10 cellular contexts compared by ENCODE assay signal in genomic region chr1:18939398-18940302, GRCh38. TPM values are rescaled to one million over a fixed set of nuclear protein-coding genes. Genes with fewer than 3 reads are reported as not detected.
A peak's percentile ranks its signal among the peaks of the same experiment; 100 is the strongest.
DNase-seq lines count a peak whose midpoint lies in the region; ATAC-seq and TF ChIP-seq lines count a peak whose summit lies in the region.
"Had no signal": no experiment of that assay in that cellular context is flagged by ENCODE, and none has a peak within 500 bp of the region (broad histone marks: within the 10 kb centered on the region; RNA-seq: fewer than 3 reads in every experiment).

No MANE protein-coding gene starts in this region.

- no peak for ATAC-seq in HG03442 (IDR thresholded peaks at IDR 0.05; ENCODE audit: unreplicated experiment)
- ATAC-seq: left lung had no signal

- H3K9me3 Mint-ChIP-seq in activated CD4-positive, alpha-beta T cell treated with anti-CD3 and anti-CD28 coated beads, Interleukin-2, amount 10 ng/mL, durations not matched to agents 7 days and 5 days: no peaks in the 10 kb centered on the region

- H3K27me3 ChIP-seq in adipocyte (replicated peaks; ENCODE audit: control insufficient read depth, insufficient read depth, low read length): no peaks in the 10 kb centered on the region
- H3K27me3 ChIP-seq: left lung had no signal

- H3K4me3 ChIP-seq in adipocyte (ENCODE audit: low read length) (no peak overlapping the region), foreskin fibroblast (ENCODE audit: low read depth in 1 of 2, low read length in 2 of 2) (no peak overlapping the region), skin epidermis (no peak overlapping the region)
- H3K4me3 ChIP-seq: left lung had no signal

- H3K27ac ChIP-seq in skin epidermis: peak overlapping the region in 18 of 21 experiments; percentile 27 to 79 (median 57)
- H3K27ac ChIP-seq: left lung had no signal

- no peak overlapping the region for H3K4me3 Mint-ChIP-seq in activated CD4-positive, alpha-beta T cell treated with anti-CD3 and anti-CD28 coated beads, Interleukin-2, amount 10 ng/mL, durations not matched to agents 7 days and 5 days

- H3K9me3 ChIP-seq in adipocyte (ENCODE audit: control insufficient read depth, low read length): no peaks in the 10 kb centered on the region
- H3K9me3 ChIP-seq: left lung had no signal

- no peaks in the 10 kb centered on the region for H3K27me3 Mint-ChIP-seq in activated CD4-positive, alpha-beta T cell treated with anti-CD3 and anti-CD28 coated beads, Interleukin-2, amount 10 ng/mL, durations not matched to agents 7 days and 5 days

- CTCF ChIA-PET in activated CD4-positive, alpha-beta T cell treated with anti-CD3 and anti-CD28 coated beads, Interleukin-2, amount 10 ng/mL, durations not matched to agents 7 days and 5 days (lab: Charles Lee): interaction anchor here (0.6 to 2.4 kb wide), 4 partner anchors 9 to 716 kb away, joined by 3 to 10 read pairs (median 6); no protein-coding TSS in a partner anchor

- peaks cover 31% of the 10 kb centered on the region for H3K4me1 ChIP-seq in adipocyte (ENCODE audit: control insufficient read depth, insufficient read depth, low read length)

- peak overlapping the region; percentile 46 for H3K27ac Mint-ChIP-seq in activated CD4-positive, alpha-beta T cell treated with anti-CD3 and anti-CD28 coated beads, Interleukin-2, amount 10 ng/mL, durations not matched to agents 7 days and 5 days

- TF ChIP-seq CTCF in foreskin fibroblast (IDR thresholded peaks at IDR 0.05; ENCODE audit: low read depth, low read length): no peak

- no peak for DNase-seq in activated CD4-positive, alpha-beta T cell treated with anti-CD3 and anti-CD28 coated beads, Interleukin-2, amount 10 ng/mL, durations not matched to agents 7 days and 5 days
- no peak for DNase-seq in activated CD4-positive, alpha-beta T cell treated with anti-CD3 and anti-CD28 coated beads for 48 hours
- DNase-seq in adipocyte (ENCODE audit: low read depth): peak; percentile 31
- peak; percentile 57 to 76 for DNase-seq in foreskin fibroblast
- DNase-seq in HuH-7.5 (ENCODE audit: low spot score): no peak
- DNase-seq in retina: no peak
- DNase-seq: activated CD4-positive, alpha-beta T cell treated with anti-CD3 and anti-CD28 coated beads, Interleukin-2, amount 50 U/mL, for 48 hours; left lung had no signal

- no peaks in the 10 kb centered on the region for H3K36me3 Mint-ChIP-seq in activated CD4-positive, alpha-beta T cell treated with anti-CD3 and anti-CD28 coated beads, Interleukin-2, amount 10 ng/mL, durations not matched to agents 7 days and 5 days (ENCODE audit: low read depth)

- H3K36me3 ChIP-seq in adipocyte (ENCODE audit: control insufficient read depth, insufficient read depth, low read length, severe bottlenecking): no peaks in the 10 kb centered on the region
- H3K36me3 ChIP-seq: left lung had no signal

- peaks cover 24% of the 10 kb centered on the region for H3K4me1 Mint-ChIP-seq in activated CD4-positive, alpha-beta T cell treated with anti-CD3 and anti-CD28 coated beads, Interleukin-2, amount 10 ng/mL, durations not matched to agents 7 days and 5 days

- POLR2A ChIA-PET in activated CD4-positive, alpha-beta T cell treated with anti-CD3 and anti-CD28 coated beads, Interleukin-2, amount 10 ng/mL, durations not matched to agents 7 days and 5 days (lab: Charles Lee): no interaction called here

- peak overlapping the region; percentile 35 for H3K9ac ChIP-seq in adipocyte (ENCODE audit: low read length)

RNA-seq across cellular contexts. Expression of gene IFFO2, which starts 16.8 kb away (rescaled TPM):
- total RNA-seq in activated CD4-positive, alpha-beta T cell treated with anti-CD3 and anti-CD28 coated beads, Interleukin-2, amount 10 ng/mL, durations not matched to agents 7 days and 5 days: 10 to 100 TPM; 20.4 to 21.7 TPM

RNA-seq across cellular contexts. Expression of gene ALDH4A1, which starts 37.3 kb away (rescaled TPM):
- 1 to 10 TPM; 4.3 to 5.9 TPM for total RNA-seq in activated CD4-positive, alpha-beta T cell treated with anti-CD3 and anti-CD28 coated beads, Interleukin-2, amount 10 ng/mL, durations not matched to agents 7 days and 5 days

Comparison
In these comparisons a context has a peak if more than half of its experiments do, and no peak if none do; other contexts are left out.
1. DNase-seq: peak in adipocyte (single experiment) and foreskin fibroblast (2 of 2); none in activated CD4-positive, alpha-beta T cell treated with anti-CD3 and anti-CD28 coated beads, Interleukin-2, amount 10 ng/mL, durations not matched to agents 7 days and 5 days (single experiment), activated CD4-positive, alpha-beta T cell treated with anti-CD3 and anti-CD28 coated beads for 48 hours (single experiment), HuH-7.5 (single experiment) and retina (single experiment).